Comparison of ENCODE assay signal across 10 cellular contexts in genomic region chr1:182888736-182889531, GRCh38. TPM values are rescaled to one million over a fixed set of nuclear protein-coding genes. Genes with fewer than 3 reads are reported as not detected.
DNase-seq lines count a peak whose midpoint lies in the region; ATAC-seq lines count a peak whose summit lies in the region.
"Had no signal": no experiment of that assay in that cellular context is flagged by ENCODE, and none has a peak within 500 bp of the region (broad histone marks: within the 10 kb centered on the region; RNA-seq: fewer than 3 reads in every experiment).

No MANE protein-coding gene starts in this region.

- H3K27me3 ChIP-seq in CD8-positive, alpha-beta memory T cell (ENCODE audit: insufficient read depth, low read length, poor library complexity, severe bottlenecking) = no peaks in the 10 kb centered on the region
- no peaks in the 10 kb centered on the region for H3K27me3 ChIP-seq in neuronal stem cell (ENCODE audit: control insufficient read depth in 3 of 3, insufficient read depth in 3 of 3, low read depth in 1 of 3, low read length in 3 of 3)

- no peak overlapping the region for H3K4ac ChIP-seq in neuronal stem cell (ENCODE audit: low read length)

- no peaks in the 10 kb centered on the region for H3K9me3 Mint-ChIP-seq in CD8-positive, alpha-beta memory T cell
- peaks cover 5% of the 10 kb centered on the region for H3K9me3 Mint-ChIP-seq in activated naive CD8-positive, alpha-beta T cell (ENCODE audit: low read depth)

- H2BK5ac ChIP-seq in neuronal stem cell (ENCODE audit: low read length) = no peak overlapping the region

- H3K27ac ChIP-seq in CD8-positive, alpha-beta memory T cell (ENCODE audit: low read depth, low read length) = no peak overlapping the region
- H3K27ac ChIP-seq in neuronal stem cell (replicated peaks; ENCODE audit: low read length) = no peak overlapping the region

- DNase-seq in CD8-positive, alpha-beta memory T cell = no peak
- DNase-seq in HCEC 1CT (peak; percentile 31), myocyte (ENCODE audit: low read depth) (peak; percentile 85), neuronal stem cell (ENCODE audit: low spot score) (no peak), epidermal melanocyte (ENCODE audit: insufficient read length, low spot score) (no peak)
- DNase-seq: GF-D8; hippocampal formation; stimulated activated CD4-positive, alpha-beta T cell treated with anti-CD3 and anti-CD28 coated beads, Interleukin-1b, Interleukin-23, amount 100 ng/mL, for 48 hours had no signal

- no peak overlapping the region for H3K4me2 ChIP-seq in neuronal stem cell (ENCODE audit: insufficient read depth, low read length, poor library complexity, severe bottlenecking)

- CTCF ChIA-PET in CD8-positive, alpha-beta memory T cell (lab: Charles Lee) = interaction anchor here (1.1 kb wide), 1 partner anchor 34 kb away, joined by 3 read pairs; no protein-coding TSS in a partner anchor

- H3K27me3 Mint-ChIP-seq in CD8-positive, alpha-beta memory T cell = peaks cover 0 to 3% of the 10 kb centered on the region in 2 donors
- H3K27me3 Mint-ChIP-seq in activated naive CD8-positive, alpha-beta T cell = no peaks in the 10 kb centered on the region

- peak overlapping the region in 6 of 8 donors; percentile 40 to 89 (median 50) for H3K27ac Mint-ChIP-seq in CD8-positive, alpha-beta memory T cell
- peak overlapping the region; percentile 51 for H3K27ac Mint-ChIP-seq in activated naive CD8-positive, alpha-beta T cell

- no peak overlapping the region for H3K23ac ChIP-seq in neuronal stem cell (ENCODE audit: low read depth, low read length, poor library complexity)

- H2BK12ac ChIP-seq in neuronal stem cell (ENCODE audit: low read length) = no peak overlapping the region

- H2AK5ac ChIP-seq in neuronal stem cell (ENCODE audit: low read depth, low read length) = no peak overlapping the region

- ATAC-seq in HG03159 (IDR thresholded peaks at IDR 0.05; ENCODE audit: unreplicated experiment) = no peak

- H3K36me3 Mint-ChIP-seq in CD8-positive, alpha-beta memory T cell = peaks cover 11 to 58% (median 34%) of the 10 kb centered on the region in 3 donors
- peaks cover 29% of the 10 kb centered on the region for H3K36me3 Mint-ChIP-seq in activated naive CD8-positive, alpha-beta T cell

- H3K18ac ChIP-seq in neuronal stem cell (ENCODE audit: low read length) = no peak overlapping the region

- no peak overlapping the region for H2BK15ac ChIP-seq in neuronal stem cell (ENCODE audit: low read length)

- H3K4me1 Mint-ChIP-seq in CD8-positive, alpha-beta memory T cell = peaks cover 27 to 42% (median 28%) of the 10 kb centered on the region in 3 donors
- H3K4me1 Mint-ChIP-seq in activated naive CD8-positive, alpha-beta T cell (ENCODE audit: low read depth) = peaks cover 25% of the 10 kb centered on the region

- POLR2A ChIA-PET in CD8-positive, alpha-beta memory T cell (lab: Charles Lee) = no interaction called here

- no CpG with 5 or more reads among the region's 7 CpGs for WGBS in neuronal stem cell (ENCODE audit: extremely low coverage in 2 of 2, insufficient read length in 2 of 2, insufficient replicate concordance in 1 of 2), 2 donors

- no peak overlapping the region for H3K9ac ChIP-seq in neuronal stem cell (ENCODE audit: low read depth, low read length, poor library complexity)

- H4K91ac ChIP-seq in neuronal stem cell (ENCODE audit: low read depth, low read length, poor library complexity) = no peak overlapping the region

- H3K79me1 ChIP-seq in neuronal stem cell (ENCODE audit: low read depth, low read length) = no peaks in the 10 kb centered on the region

- no peak overlapping the region for H2AFZ ChIP-seq in neuronal stem cell (ENCODE audit: low read length)

- H3K4me3 ChIP-seq in CD8-positive, alpha-beta memory T cell (ENCODE audit: low read length) = no peak overlapping the region
- H3K4me3 ChIP-seq in neuronal stem cell (ENCODE audit: low read length in 2 of 2) = no peak overlapping the region

- no peak overlapping the region for H4K8ac ChIP-seq in neuronal stem cell (ENCODE audit: low read depth, low read length)

- no peak overlapping the region for H3K14ac ChIP-seq in neuronal stem cell (ENCODE audit: low read length)

- no peak overlapping the region for H2BK120ac ChIP-seq in neuronal stem cell (ENCODE audit: low read depth, low read length)

- H3K4me1 ChIP-seq in CD8-positive, alpha-beta memory T cell (ENCODE audit: insufficient read depth, low read length) = peaks cover 13% of the 10 kb centered on the region
- no peaks in the 10 kb centered on the region for H3K4me1 ChIP-seq in neuronal stem cell (ENCODE audit: control insufficient read depth in 2 of 2, insufficient read depth in 1 of 2, low read depth in 1 of 2, low read length in 2 of 2)

- peaks cover 36% of the 10 kb centered on the region for H3K36me3 ChIP-seq in CD8-positive, alpha-beta memory T cell (ENCODE audit: insufficient read depth, low read length)
- H3K36me3 ChIP-seq in neuronal stem cell (replicated peaks in 1 of 2; ENCODE audit: control insufficient read depth in 2 of 2, insufficient read depth in 2 of 2, low read length in 2 of 2) = peaks cover 26 to 56% of the 10 kb centered on the region in 2 donors

- H3K9me3 ChIP-seq in CD8-positive, alpha-beta memory T cell (ENCODE audit: low read length) = no peaks in the 10 kb centered on the region
- no peaks in the 10 kb centered on the region for H3K9me3 ChIP-seq in neuronal stem cell (replicated peaks in 1 of 2; ENCODE audit: control insufficient read depth in 2 of 2, insufficient read depth in 1 of 2, low read depth in 1 of 2, low read length in 2 of 2)

- no peak overlapping the region for H3K4me3 Mint-ChIP-seq in CD8-positive, alpha-beta memory T cell
- no peak overlapping the region for H3K4me3 Mint-ChIP-seq in activated naive CD8-positive, alpha-beta T cell

RNA-seq across cellular contexts. Expression of gene DHX9, which starts 49.8 kb away (rescaled TPM):
- total RNA-seq in CD8-positive, alpha-beta memory T cell = 100 to 1,000 TPM; 342 to 353 TPM
- 115 TPM for polyA plus RNA-seq in CD8-positive, alpha-beta memory T cell
- total RNA-seq in myocyte = 113 and 114 TPM in 2 replicates
- 64.0 TPM for polyA plus RNA-seq in myocyte (2012)
- 73.1 TPM for polyA plus RNA-seq in neuronal stem cell (2013, experiment 1 of 2)
- polyA plus RNA-seq in neuronal stem cell (2013, experiment 2 of 2) = 71.6 TPM

Comparison
In these comparisons a context has a peak if more than half of its experiments do, and no peak if none do; other contexts are left out.
1. DNase-seq: peak in HCEC 1CT (single experiment) and myocyte (single experiment); none in CD8-positive, alpha-beta memory T cell (0 of 5), neuronal stem cell (single experiment) and epidermal melanocyte (single experiment).